8 cellular contexts compared by ENCODE assay signal in the genomic region with DNA sequence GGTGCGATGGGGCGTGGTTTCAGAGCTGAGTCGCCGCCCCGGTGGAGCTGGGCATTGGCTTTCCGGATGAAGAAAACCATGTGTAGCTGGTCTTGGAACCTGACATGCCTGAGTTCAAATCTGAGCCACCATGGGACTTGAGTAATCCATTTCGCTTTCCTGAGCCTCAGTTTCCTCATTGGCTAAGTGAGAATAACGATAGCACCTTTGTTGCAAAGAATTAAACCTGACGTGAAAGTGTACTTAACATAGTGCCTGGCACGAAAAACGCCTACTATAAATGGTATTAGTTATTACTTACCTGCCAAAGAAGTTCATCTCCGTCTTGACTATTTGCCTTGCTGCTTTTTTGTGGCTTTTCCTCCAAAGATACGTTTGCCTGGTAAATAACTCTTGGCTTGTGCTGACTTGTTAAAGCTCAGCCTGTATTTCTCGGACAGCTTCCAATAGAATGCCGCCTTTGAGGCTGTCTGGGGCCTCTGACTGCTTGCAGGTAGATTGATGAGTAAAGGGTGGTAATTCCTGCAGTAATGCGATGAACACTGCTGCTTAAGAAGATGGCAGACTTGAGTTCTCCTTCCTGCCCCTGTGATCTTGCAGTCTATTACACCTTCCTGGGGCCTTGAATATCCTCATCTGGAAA. TPM values are rescaled to one million over a fixed set of nuclear protein-coding genes. Genes with fewer than 3 reads are reported as not detected.
DNase-seq lines count a peak whose midpoint lies in the region; ATAC-seq and TF ChIP-seq lines count a peak whose summit lies in the region.

No MANE protein-coding gene starts in this region.

- peak overlapping the region; percentile 69 to 88 for H3K4me3 ChIP-seq in cardiac fibroblast (replicated peaks in 1 of 2; ENCODE audit: low read depth in 2 of 2, low read length in 2 of 2)

- peaks cover 3% of the 10 kb centered on the region for H3K9me3 Mint-ChIP-seq in neural crest cell

- peak overlapping the region; percentile 97 for H3K4me3 Mint-ChIP-seq in neural crest cell

- H3K27ac Mint-ChIP-seq in neural crest cell (ENCODE audit: unreplicated experiment): peak overlapping the region; percentile 85

- peaks cover 2% of the 10 kb centered on the region for H3K27me3 Mint-ChIP-seq in neural crest cell (ENCODE audit: low read depth)

- TF ChIP-seq CTCF in cardiac fibroblast (IDR thresholded peaks at IDR 0.05; ENCODE audit: low read depth, low read length): no peak
- no peak for TF ChIP-seq CTCF in neural crest cell (conservative IDR thresholded peaks at IDR 0.05)

- DNase-seq in DMS79 treated with DMSO at 0.1 percent for 48 hours (lab: John Stamatoyannopoulos, UW): peak; percentile 67
- peak; percentile 45 for DNase-seq in HT-29 (ENCODE audit: low spot score)
- no peak for DNase-seq in cardiac fibroblast (ENCODE audit: low read depth in 2 of 2)
- no peak for DNase-seq in neural crest cell (ENCODE audit: low read depth, low spot score)
- no peak for DNase-seq in NCI-H526 treated with DMSO at 0.1 percent for 48 hours (lab: John Stamatoyannopoulos, UW)
- DNase-seq in erythroblast (lab: John Stamatoyannopoulos, UW): no peak
- DNase-seq in posterior cingulate gyrus: no peak

- TF ChIP-seq POLR2A in erythroblast (IDR thresholded peaks at IDR 0.05; ENCODE audit: low read length): no peak

- intact Hi-C loops in posterior cingulate gyrus (cut with DNase I): no loop called here

- peaks cover 6% of the 10 kb centered on the region for H3K36me3 Mint-ChIP-seq in neural crest cell (ENCODE audit: low read depth)

- no peak for ATAC-seq in GM19023 (IDR thresholded peaks at IDR 0.05; ENCODE audit: unreplicated experiment)

- peaks cover 61% of the 10 kb centered on the region for H3K4me1 Mint-ChIP-seq in neural crest cell

RNA-seq across cellular contexts. Expression of gene CDCA7, which starts 1.3 kb away (rescaled TPM):
- total RNA-seq in HT-29 (2014; rRNA removed; shearing (Covaris generic)): 48.2 and 55.4 TPM in 2 replicates
- 82.5 and 88.8 TPM in 2 replicates for total RNA-seq in neural crest cell

Comparison
In these comparisons a context has a peak if more than half of its experiments do, and no peak if none do; other contexts are left out.
1. DNase-seq: peak in DMS79 treated with DMSO at 0.1 percent for 48 hours (single experiment) and HT-29 (single experiment); none in cardiac fibroblast (0 of 2), neural crest cell (single experiment), NCI-H526 treated with DMSO at 0.1 percent for 48 hours (single experiment), erythroblast (0 of 2) and posterior cingulate gyrus (0 of 10).